ENCODE assay signal across 14 cellular contexts in genomic region chr2:202158796-202159195, GRCh38.
DNase-seq lines count a peak whose midpoint lies in the region; TF ChIP-seq lines count a peak whose summit lies in the region.
"Had no signal": no experiment of that assay in that cellular context is flagged by ENCODE, and none has a peak within 500 bp of the region (broad histone marks: within the 10 kb centered on the region; RNA-seq: fewer than 3 reads in every experiment).

No MANE protein-coding gene starts in this region.

- H3K9me3 ChIP-seq in AG04450 (ENCODE audit: control insufficient read depth, insufficient read depth, low read length) (no peaks in the 10 kb centered on the region), ovary (no peaks in the 10 kb centered on the region)
- H3K9me3 ChIP-seq: left lung had no signal

- POLR2A ChIA-PET in AG04450 (lab: Yijun Ruan, JAX), result no interaction called here

- no peak overlapping the region for H3K4me3 ChIP-seq in AG04450 (ENCODE audit: low read depth, low read length)
- H3K4me3 ChIP-seq in fibroblast of villous mesenchyme (ENCODE audit: low read depth, low read length), result no peak overlapping the region
- H3K4me3 ChIP-seq in ovary, result no peak overlapping the region
- H3K4me3 ChIP-seq: left lung had no signal

- no peak for TF ChIP-seq EP300 in ovary (IDR thresholded peaks at IDR 0.05)

- TF ChIP-seq CTCF in AG04450 (IDR thresholded peaks at IDR 0.05; ENCODE audit: low read depth, low read length) (peak; percentile 44), fibroblast of villous mesenchyme (IDR thresholded peaks at IDR 0.05; ENCODE audit: insufficient read depth, low read depth, low read length) (peak; percentile 35), ovary (IDR thresholded peaks at IDR 0.05) (no peak)

- H3K4me1 ChIP-seq in ovary (ENCODE audit: insufficient read depth), result peaks cover 2% of the 10 kb centered on the region
- H3K4me1 ChIP-seq: left lung had no signal

- 53 to 71% (median 65%) methylated on average over 5 of the region's 5 CpGs for WGBS in ovary, 3 donors

- H3K27ac ChIP-seq in AG04450 (ENCODE audit: low read depth, low read length) (no peak overlapping the region), ovary (no peak overlapping the region)
- H3K27ac ChIP-seq: left lung had no signal

- intact Hi-C loops in ovary (cut with DNase I), result no loop called here

- DNase-seq in AG04450 (ENCODE audit: low read depth, low spot score) (no peak), HCEC 1CT (peak; percentile 41), SK-MEL-5 (ENCODE audit: low read depth, low spot score) (peak; percentile 28), fibroblast of villous mesenchyme (ENCODE audit: low read depth) (no peak), kidney glomerular epithelial cell (lab: John Stamatoyannopoulos, UW) (no peak), glomerular visceral epithelial cell (ENCODE audit: extremely low spot score) (no peak), NCI-H345 (lab: John Stamatoyannopoulos, UW) (no peak), ovary (no peak)
- DNase-seq: activated CD4-positive, alpha-beta T cell treated with anti-CD3 and anti-CD28 coated beads, Interleukin-2, amount 50 U/mL, for 1 hour; activated naive CD4-positive, alpha-beta T cell treated with Interleukin-2 at 50 U/mL for 16 hours; CD4-positive, alpha-beta T cell; effector CD4-positive, alpha-beta T cell; left lung; NCI-H1048 had no signal

- no peaks in the 10 kb centered on the region for H3K36me3 ChIP-seq in ovary
- H3K36me3 ChIP-seq: left lung had no signal

- CTCF ChIA-PET in AG04450 (lab: Charles Lee), result interaction anchor here (0.8 to 1.2 kb wide), 3 partner anchors 57 to 298 kb away, joined by 3 to 8 read pairs (median 3); no protein-coding TSS in a partner anchor

- no peaks in the 10 kb centered on the region for H3K27me3 ChIP-seq in AG04450 (ENCODE audit: control insufficient read depth, insufficient read depth, low read length)
- no peaks in the 10 kb centered on the region for H3K27me3 ChIP-seq in ovary
- H3K27me3 ChIP-seq: left lung had no signal

- no peak for TF ChIP-seq POLR2A in ovary (IDR thresholded peaks at IDR 0.05)

- in situ Hi-C loops in SK-MEL-5 (cut with HindIII; ENCODE audit: low pct_unique_long_range_greater_than_20kb, low sequenced_read_pairs), result no loop called here

Comparison
In these comparisons a context has a peak if more than half of its experiments do, and no peak if none do; other contexts are left out.
1. DNase-seq: peak in HCEC 1CT (single experiment) and SK-MEL-5 (single experiment); none in AG04450 (single experiment), fibroblast of villous mesenchyme (single experiment), kidney glomerular epithelial cell (single experiment), glomerular visceral epithelial cell (single experiment), NCI-H345 (single experiment) and ovary (0 of 5).
2. CTCF ChIP-seq: peak in AG04450 (single experiment) and fibroblast of villous mesenchyme (single experiment); none in ovary (0 of 3).